In the genomic region with DNA sequence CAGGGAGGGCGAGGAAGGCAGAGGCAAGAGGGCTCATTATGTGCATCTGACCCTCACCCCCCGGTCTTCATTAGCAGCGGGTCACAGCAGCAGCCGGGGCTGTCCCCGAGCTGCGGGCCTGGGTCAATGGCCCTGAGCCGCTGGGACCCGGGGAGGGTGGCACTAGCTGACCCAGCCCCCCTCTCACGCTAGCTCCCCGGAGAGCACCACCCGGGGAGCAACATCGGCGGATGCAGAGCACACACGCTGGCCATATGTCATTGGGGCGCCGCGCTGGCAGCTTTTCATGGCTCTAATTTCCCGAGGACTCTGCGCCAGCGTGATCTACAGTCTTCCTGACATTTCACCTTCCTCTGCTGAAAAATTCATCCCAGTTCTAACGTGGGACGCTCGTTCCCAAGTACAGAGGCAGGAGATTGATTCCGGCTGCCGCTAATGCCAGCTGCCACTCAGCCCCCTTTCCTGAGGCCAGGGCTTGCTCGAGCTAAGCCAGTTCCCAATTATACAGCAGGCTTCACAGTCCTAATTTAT, we compare ENCODE assay signal across 16 cellular contexts.
DNase-seq lines count a peak whose midpoint lies in the region; TF ChIP-seq lines count a peak whose summit lies in the region.
"Had no signal": no experiment of that assay in that cellular context is flagged by ENCODE, and none has a peak within 500 bp of the region (broad histone marks: within the 10 kb centered on the region; RNA-seq: fewer than 3 reads in every experiment).

No MANE protein-coding gene starts in this region.

- POLR2A ChIA-PET in AG04450 (lab: Yijun Ruan, JAX), result no interaction called here
- POLR2A ChIA-PET in CD4-positive, alpha-beta memory T cell (lab: Charles Lee; ENCODE audit: partially characterized antibody), result no interaction called here
- POLR2A ChIA-PET in activated CD4-positive, alpha-beta memory T cell treated with anti-CD3 and anti-CD28 coated beads, Interleukin-2, amount 10 ng/mL, durations not matched to agents 7 days and 5 days (lab: Charles Lee), result no interaction called here

- peaks cover 9 to 29% of the 10 kb centered on the region in 2 donors for H3K36me3 Mint-ChIP-seq in CD4-positive, alpha-beta memory T cell
- H3K36me3 Mint-ChIP-seq in nephron (ENCODE audit: low read depth) (peaks cover 27% of the 10 kb centered on the region), osteocyte (ENCODE audit: unreplicated experiment) (no peaks in the 10 kb centered on the region)
- peaks cover 22% of the 10 kb centered on the region for H3K36me3 Mint-ChIP-seq in activated CD4-positive, alpha-beta memory T cell treated with anti-CD3 and anti-CD28 coated beads, Interleukin-2, amount 10 ng/mL, durations not matched to agents 7 days and 5 days (ENCODE audit: low read depth)

- TF ChIP-seq CTCF in AG04450 (IDR thresholded peaks at IDR 0.05; ENCODE audit: low read depth, low read length) (no peak), nephron (IDR thresholded peaks at IDR 0.05; ENCODE audit: unreplicated experiment in 3 of 3) (no peak), osteocyte (IDR thresholded peaks at IDR 0.05) (no peak)

- H3K9me3 ChIP-seq in AG04450 (ENCODE audit: control insufficient read depth, insufficient read depth, low read length), result peaks cover 5% of the 10 kb centered on the region; the same call in 1 of the 2 replicates
- no peaks in the 10 kb centered on the region for H3K9me3 ChIP-seq in CD4-positive, alpha-beta memory T cell (ENCODE audit: control insufficient read depth in 1 of 2, low read length in 2 of 2)
- no peaks in the 10 kb centered on the region for H3K9me3 ChIP-seq in adipocyte (ENCODE audit: control insufficient read depth, low read length)
- H3K9me3 ChIP-seq: thoracic aorta had no signal

- H3K4me1 Mint-ChIP-seq in CD4-positive, alpha-beta memory T cell, result peaks cover 15 to 38% (median 25%) of the 10 kb centered on the region in 4 donors
- H3K4me1 Mint-ChIP-seq in nephron (peaks cover 19% of the 10 kb centered on the region), osteocyte (ENCODE audit: unreplicated experiment) (no peaks in the 10 kb centered on the region)
- H3K4me1 Mint-ChIP-seq in activated CD4-positive, alpha-beta memory T cell treated with anti-CD3 and anti-CD28 coated beads, Interleukin-2, amount 10 ng/mL, durations not matched to agents 7 days and 5 days, result peaks cover 11% of the 10 kb centered on the region

- no peak overlapping the region for H3K4me3 ChIP-seq in AG04450 (ENCODE audit: low read depth, low read length)
- H3K4me3 ChIP-seq in CD4-positive, alpha-beta memory T cell (ENCODE audit: low read length in 2 of 2), result no peak overlapping the region
- H3K4me3 ChIP-seq in adipocyte (ENCODE audit: low read length), result no peak overlapping the region
- H3K4me3 ChIP-seq: BLaER1, thoracic aorta had no signal

- H3K4me3 Mint-ChIP-seq in CD4-positive, alpha-beta memory T cell, result peak overlapping the region in 2 of 8 donors; percentile 9 to 52
- H3K4me3 Mint-ChIP-seq in nephron, result peak overlapping the region; percentile 14 to 52 (median 21)
- H3K4me3 Mint-ChIP-seq in activated CD4-positive, alpha-beta memory T cell treated with anti-CD3 and anti-CD28 coated beads, Interleukin-2, amount 10 ng/mL, durations not matched to agents 7 days and 5 days, result no peak overlapping the region
- no peak overlapping the region for H3K4me3 Mint-ChIP-seq in osteocyte (ENCODE audit: unreplicated experiment)
- H3K4me3 Mint-ChIP-seq: memory B cell had no signal

- CTCF ChIA-PET in AG04450 (lab: Charles Lee), result interaction anchor here (1.2 kb wide), 1 partner anchor 11 kb away, joined by 4 read pairs; no protein-coding TSS in a partner anchor
- CTCF ChIA-PET in CD4-positive, alpha-beta memory T cell (lab: Charles Lee; ENCODE audit: partially characterized antibody), result interaction anchor here (1.6 kb wide), 1 partner anchor 11 kb away, joined by 4 read pairs; no protein-coding TSS in a partner anchor
- CTCF ChIA-PET in activated CD4-positive, alpha-beta memory T cell treated with anti-CD3 and anti-CD28 coated beads, Interleukin-2, amount 10 ng/mL, durations not matched to agents 7 days and 5 days (lab: Charles Lee), result interaction anchor here (1.3 kb wide), 1 partner anchor 10 kb away, joined by 3 read pairs; no protein-coding TSS in a partner anchor

- H3K4me1 ChIP-seq in CD4-positive, alpha-beta memory T cell (ENCODE audit: insufficient read depth, low read length), result peaks cover 17% of the 10 kb centered on the region
- peaks cover 5% of the 10 kb centered on the region for H3K4me1 ChIP-seq in adipocyte (ENCODE audit: control insufficient read depth, insufficient read depth, low read length)
- H3K4me1 ChIP-seq: BLaER1 had no signal

- H3K9ac ChIP-seq in adipocyte (ENCODE audit: low read length), result peak overlapping the region; percentile 15
- H3K9ac ChIP-seq: BLaER1 had no signal

- intact Hi-C loops in CD4-positive, alpha-beta memory T cell (cut with micrococcal nuclease), result no loop called here

- no peak for DNase-seq in AG04450 (ENCODE audit: low read depth, low spot score)
- DNase-seq in CD4-positive, alpha-beta memory T cell, result no peak
- DNase-seq in adipocyte (ENCODE audit: low read depth), result no peak
- no peak for DNase-seq in HCEC 1CT
- no peak for DNase-seq in 8988T
- no peak for DNase-seq in activated CD4-positive, alpha-beta memory T cell treated with anti-CD3 and anti-CD28 coated beads, Interleukin-2, amount 10 ng/mL, durations not matched to agents 7 days and 5 days
- no peak for DNase-seq in osteocyte (ENCODE audit: extremely low spot score, unreplicated experiment)
- DNase-seq: anterior cingulate cortex; IMR-90; NK-92 treated with Interleukin-12 subunit alpha and Interleukin-12 subunit beta, amount 100 ng/mL, for 24 hours; RPMI8226; stimulated activated CD4-positive, alpha-beta T cell treated with anti-CD3 and anti-CD28 coated beads, Interleukin-2, amount 100 ng/mL, for 48 hours had no signal

- H3K36me3 ChIP-seq in CD4-positive, alpha-beta memory T cell (ENCODE audit: insufficient read depth, low read length), result peaks cover 4% of the 10 kb centered on the region
- H3K36me3 ChIP-seq in adipocyte (ENCODE audit: control insufficient read depth, insufficient read depth, low read length, severe bottlenecking), result no peaks in the 10 kb centered on the region
- H3K36me3 ChIP-seq: thoracic aorta had no signal

- peaks cover 0 to 1% (median 0%) of the 10 kb centered on the region in 8 donors for H3K9me3 Mint-ChIP-seq in CD4-positive, alpha-beta memory T cell
- H3K9me3 Mint-ChIP-seq in nephron (no peaks in the 10 kb centered on the region), osteocyte (ENCODE audit: unreplicated experiment) (no peaks in the 10 kb centered on the region)
- H3K9me3 Mint-ChIP-seq in activated CD4-positive, alpha-beta memory T cell treated with anti-CD3 and anti-CD28 coated beads, Interleukin-2, amount 10 ng/mL, durations not matched to agents 7 days and 5 days, result no peaks in the 10 kb centered on the region
- H3K9me3 Mint-ChIP-seq: memory B cell had no signal

- H3K27ac Mint-ChIP-seq in CD4-positive, alpha-beta memory T cell, result peak overlapping the region in 6 of 7 donors; percentile 12 to 57 (median 39)
- H3K27ac Mint-ChIP-seq in nephron (peak overlapping the region; percentile 70 to 81 (median 80)), osteocyte (ENCODE audit: unreplicated experiment) (no peak overlapping the region)
- H3K27ac Mint-ChIP-seq in activated CD4-positive, alpha-beta memory T cell treated with anti-CD3 and anti-CD28 coated beads, Interleukin-2, amount 10 ng/mL, durations not matched to agents 7 days and 5 days, result no peak overlapping the region
- H3K27ac Mint-ChIP-seq: memory B cell had no signal

- H3K27me3 ChIP-seq in AG04450 (ENCODE audit: control insufficient read depth, insufficient read depth, low read length) (no peaks in the 10 kb centered on the region), adipocyte (replicated peaks; ENCODE audit: control insufficient read depth, insufficient read depth, low read length) (no peaks in the 10 kb centered on the region)
- H3K27me3 ChIP-seq in CD4-positive, alpha-beta memory T cell (ENCODE audit: insufficient read depth, low read length), result no peaks in the 10 kb centered on the region
- H3K27me3 ChIP-seq: BLaER1 had no signal

- H3K27ac ChIP-seq in AG04450 (ENCODE audit: low read depth, low read length), result peak overlapping the region; percentile 11
- no peak overlapping the region for H3K27ac ChIP-seq in CD4-positive, alpha-beta memory T cell (ENCODE audit: low read depth, low read length)
- H3K27ac ChIP-seq: BLaER1, thoracic aorta had no signal

- no peaks in the 10 kb centered on the region for H3K27me3 Mint-ChIP-seq in CD4-positive, alpha-beta memory T cell
- peaks cover 4% of the 10 kb centered on the region for H3K27me3 Mint-ChIP-seq in nephron (ENCODE audit: low read depth)
- H3K27me3 Mint-ChIP-seq in activated CD4-positive, alpha-beta memory T cell treated with anti-CD3 and anti-CD28 coated beads, Interleukin-2, amount 10 ng/mL, durations not matched to agents 7 days and 5 days, result no peaks in the 10 kb centered on the region
- H3K27me3 Mint-ChIP-seq in osteocyte (ENCODE audit: unreplicated experiment), result no peaks in the 10 kb centered on the region
- H3K27me3 Mint-ChIP-seq: memory B cell had no signal

Comparison
In these comparisons a context has a peak if more than half of its experiments do, and no peak if none do; other contexts are left out.
1. H3K27ac Mint-ChIP-seq: peak in CD4-positive, alpha-beta memory T cell (6 of 7) and nephron (3 of 3); none in activated CD4-positive, alpha-beta memory T cell treated with anti-CD3 and anti-CD28 coated beads, Interleukin-2, amount 10 ng/mL, durations not matched to agents 7 days and 5 days (single experiment) and osteocyte (single experiment).
2. H3K4me3 Mint-ChIP-seq: peak in nephron (3 of 3); none in activated CD4-positive, alpha-beta memory T cell treated with anti-CD3 and anti-CD28 coated beads, Interleukin-2, amount 10 ng/mL, durations not matched to agents 7 days and 5 days (single experiment) and osteocyte (single experiment).